2 cellular contexts compared by ENCODE assay signal in genomic region chrX:144783528-144783927, GRCh38.
DNase-seq lines count a peak whose midpoint lies in the region; FAIRE-seq and TF ChIP-seq lines count a peak whose summit lies in the region.
"Not testable (repeated sequence)": the region's sequence is repeated elsewhere in the genome, so short reads cannot be mapped to it uniquely, and the experiment has no call there.

No MANE protein-coding gene starts in this region.

- intact Hi-C loops in kidney (cut with DNase I); posterior vena cava (cut with DNase I): not testable (repeated sequence)

- not testable (repeated sequence) for H3K4me3 ChIP-seq in kidney (ENCODE audit: low read length in 2 of 2)

- H3K27ac ChIP-seq in kidney (ENCODE audit: low read depth in 2 of 2, low read length in 2 of 2): not testable (repeated sequence)

- FAIRE-seq in kidney (lab: Jason Lieb, UNC): not testable (repeated sequence)

- DNase-seq in kidney: peak; percentile 41
- DNase-seq in posterior vena cava (ENCODE audit: low spot score): peak; percentile 60

- not testable (repeated sequence) for H3K36me3 ChIP-seq in kidney (ENCODE audit: control insufficient read depth in 1 of 2, insufficient read depth in 2 of 2, low read length in 2 of 2)

- not testable (repeated sequence) for H3K4me1 ChIP-seq in kidney (ENCODE audit: control insufficient read depth in 1 of 2, insufficient read depth in 1 of 2, low read depth in 1 of 2, low read length in 2 of 2)

- H3K9ac ChIP-seq in kidney (ENCODE audit: low read length in 2 of 2): not testable (repeated sequence)

- H3K9me3 ChIP-seq in kidney (ENCODE audit: control insufficient read depth in 1 of 2, low read length in 2 of 2): not testable (repeated sequence)

- not testable (repeated sequence) for TF ChIP-seq CTCF in kidney (IDR thresholded peaks at IDR 0.05; ENCODE audit: borderline replicate concordance, extremely low read depth, insufficient read depth)
